11 cellular contexts compared by ENCODE assay signal in the genomic region with DNA sequence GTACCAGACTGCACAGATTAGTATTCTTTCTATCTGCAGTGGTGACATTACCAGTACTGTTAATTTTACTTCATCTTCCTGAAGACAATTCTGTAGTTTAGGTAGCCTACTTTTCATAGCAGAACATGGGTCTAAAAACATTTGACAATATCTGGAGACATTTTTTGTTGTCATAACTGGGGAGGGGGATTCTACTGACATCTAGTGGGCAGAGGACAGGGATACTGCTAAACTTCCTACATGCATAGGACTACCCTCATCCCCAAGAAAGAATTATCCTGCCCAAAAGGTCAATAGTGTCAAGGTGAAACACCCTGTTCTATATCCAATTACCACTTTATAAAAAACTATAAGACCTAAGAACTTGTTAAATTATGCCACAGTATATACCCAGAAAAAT. TPM values are rescaled to one million over a fixed set of nuclear protein-coding genes. Genes with fewer than 3 reads are reported as not detected.
A peak's percentile ranks its signal among the peaks of the same experiment; 100 is the strongest.
DNase-seq lines count a peak whose midpoint lies in the region; ATAC-seq and TF ChIP-seq lines count a peak whose summit lies in the region.
"Had no signal": no experiment of that assay in that cellular context is flagged by ENCODE, and none has a peak within 500 bp of the region (broad histone marks: within the 10 kb centered on the region; RNA-seq: fewer than 3 reads in every experiment).

No MANE protein-coding gene starts in this region.

- H3K27ac Mint-ChIP-seq in CD8-positive, alpha-beta T cell, result no peak overlapping the region
- H3K27ac Mint-ChIP-seq: effector memory CD8-positive, alpha-beta T cell had no signal

- H3K4me3 ChIP-seq in lower lobe of right lung, result no peak overlapping the region
- H3K4me3 ChIP-seq in uterus, result no peak overlapping the region
- no peak overlapping the region for H3K4me3 ChIP-seq in CD8-positive, alpha-beta T cell (ENCODE audit: low read depth, low read length)
- H3K4me3 ChIP-seq: mucosa of descending colon had no signal

- no peaks in the 10 kb centered on the region for H3K36me3 Mint-ChIP-seq in CD8-positive, alpha-beta T cell

- CTCF ChIA-PET in CD8-positive, alpha-beta T cell (lab: Charles Lee), result no interaction called here

- no peak for TF ChIP-seq POLR2A in uterus (IDR thresholded peaks at IDR 0.05)

- POLR2A ChIA-PET in CD8-positive, alpha-beta T cell (lab: Charles Lee), result interaction anchor here (0.6 kb wide), 1 partner anchor 26 kb away, joined by 3 read pairs; no protein-coding TSS in a partner anchor

- H3K4me1 Mint-ChIP-seq in CD8-positive, alpha-beta T cell (ENCODE audit: low read depth), result peaks cover 8% of the 10 kb centered on the region

- H3K4me1 ChIP-seq in lower lobe of right lung (no peaks in the 10 kb centered on the region), uterus (no peaks in the 10 kb centered on the region)
- H3K4me1 ChIP-seq in CD8-positive, alpha-beta T cell (ENCODE audit: insufficient read depth, low read length), result peaks cover 5% of the 10 kb centered on the region

- H3K9me3 ChIP-seq in lower lobe of right lung (no peaks in the 10 kb centered on the region), uterus (no peaks in the 10 kb centered on the region)
- H3K9me3 ChIP-seq in CD8-positive, alpha-beta T cell (ENCODE audit: low read length), result peaks cover 4% of the 10 kb centered on the region
- H3K9me3 ChIP-seq: mucosa of descending colon had no signal

- intact Hi-C loops in lower lobe of right lung (cut with DNase I) (loop anchor here (10.0 kb wide), 1 partner anchor 94 kb away; no protein-coding TSS in a partner anchor), uterus (cut with DNase I; ENCODE audit: low total_unique reads) (no loop called here)
- intact Hi-C loops in CD8-positive, alpha-beta T cell (cut with DNase I, micrococcal nuclease), result no loop called here

- H3K4me3 Mint-ChIP-seq in CD8-positive, alpha-beta T cell, result no peak overlapping the region
- H3K4me3 Mint-ChIP-seq: effector memory CD8-positive, alpha-beta T cell had no signal

- H3K9me3 Mint-ChIP-seq in CD8-positive, alpha-beta T cell, result peaks cover 14% of the 10 kb centered on the region

- H3K36me3 ChIP-seq in lower lobe of right lung (no peaks in the 10 kb centered on the region), uterus (no peaks in the 10 kb centered on the region)
- H3K36me3 ChIP-seq in CD8-positive, alpha-beta T cell (ENCODE audit: insufficient read depth, low read length), result no peaks in the 10 kb centered on the region

- TF ChIP-seq CTCF in lower lobe of right lung (IDR thresholded peaks at IDR 0.05), result peak; percentile 18
- TF ChIP-seq CTCF in uterus (IDR thresholded peaks at IDR 0.05), result no peak
- no peak for TF ChIP-seq CTCF in CD8-positive, alpha-beta T cell (IDR thresholded peaks at IDR 0.05)

- peaks cover 9% of the 10 kb centered on the region for H3K27me3 ChIP-seq in lower lobe of right lung (ENCODE audit: low read depth)
- H3K27me3 ChIP-seq in uterus, result peaks cover 0 to 7% of the 10 kb centered on the region in 2 donors
- H3K27me3 ChIP-seq in CD8-positive, alpha-beta T cell (ENCODE audit: insufficient read depth, low read length), result peaks cover 20% of the 10 kb centered on the region

- in situ Hi-C loops in KBM-7 (cut with MboI; ENCODE audit: low pct_unique_long_range_greater_than_20kb, low sequenced_read_pairs) (loop anchor here (25.0 kb wide), 1 partner anchor 179 kb away; no protein-coding TSS in a partner anchor), SK-MEL-5 (cut with HindIII; ENCODE audit: low pct_unique_long_range_greater_than_20kb, low sequenced_read_pairs) (no loop called here)

- DNase-seq in DMS53 treated with DMSO at 0.1 percent for 48 hours (lab: John Stamatoyannopoulos, UW; ENCODE audit: unreplicated experiment) (peak; percentile 20), KBM-7 (peak; percentile 45), SK-MEL-5 (ENCODE audit: low read depth, low spot score) (peak; percentile 52), lower lobe of right lung (no peak), germinal center (ENCODE audit: low spot score) (no peak), uterus (no peak)
- no peak for DNase-seq in CD8-positive, alpha-beta T cell
- DNase-seq: effector memory CD8-positive, alpha-beta T cell; mucosa of descending colon; T-helper 1 cell had no signal

- no peak overlapping the region for H3K27ac ChIP-seq in lower lobe of right lung
- H3K27ac ChIP-seq in uterus, result no peak overlapping the region
- no peak overlapping the region for H3K27ac ChIP-seq in CD8-positive, alpha-beta T cell (ENCODE audit: low read depth, low read length)

- H3K27me3 Mint-ChIP-seq in CD8-positive, alpha-beta T cell (ENCODE audit: low read depth), result peaks cover 75% of the 10 kb centered on the region

- ATAC-seq in lower lobe of right lung (no peak), GM18868 (IDR thresholded peaks at IDR 0.05; ENCODE audit: unreplicated experiment) (no peak)
- no peak for ATAC-seq in CD8-positive, alpha-beta T cell
- ATAC-seq: effector memory CD8-positive, alpha-beta T cell; mucosa of descending colon had no signal

RNA-seq across cellular contexts. Expression of gene ARHGAP29, which starts 3.4 kb away (rescaled TPM):
- 4.0 and 4.5 TPM in 2 replicates for total RNA-seq in SK-MEL-5 (2014; rRNA removed; shearing (Covaris generic))
- polyA plus RNA-seq in SK-MEL-5 (2015; cell fraction: cytosol; rRNA removed), result 2.7 and 3.2 TPM in 2 replicates
- polyA plus RNA-seq in SK-MEL-5 (2015; cell fraction: nucleus; rRNA removed), result 8.3 and 10.4 TPM in 2 replicates
- total RNA-seq in lower lobe of right lung, result 63.8 TPM
- 10 to 100 TPM; 20.0 to 67.3 (median 38.8) TPM for total RNA-seq in uterus
- total RNA-seq in CD8-positive, alpha-beta T cell, result not detected

Comparison
In these comparisons a context has a peak if more than half of its experiments do, and no peak if none do; other contexts are left out.
1. DNase-seq: peak in DMS53 treated with DMSO at 0.1 percent for 48 hours (single experiment), KBM-7 (single experiment) and SK-MEL-5 (single experiment); none in lower lobe of right lung (single experiment), germinal center (single experiment), uterus (0 of 2) and CD8-positive, alpha-beta T cell (0 of 7).